In genomic region chr7:132072873-132073272, GRCh38 we compare ENCODE assay signal across 17 cellular contexts.
"Had no signal": no experiment of that assay in that cellular context is flagged by ENCODE, and none has a peak within 500 bp of the region (broad histone marks: within the 10 kb centered on the region; RNA-seq: fewer than 3 reads in every experiment).

No MANE protein-coding gene starts in this region.

- ATAC-seq: activated CD8-positive, alpha-beta memory T cell treated with anti-CD3 and anti-CD28 coated beads, Interleukin-2, amount 10 ng/mL, durations not matched to agents 7 days and 5 days; mucosa of descending colon; naive thymus-derived CD4-positive, alpha-beta T cell; T-cell had no signal

- H3K27ac Mint-ChIP-seq: activated CD8-positive, alpha-beta memory T cell treated with anti-CD3 and anti-CD28 coated beads, Interleukin-2, amount 10 ng/mL, durations not matched to agents 7 days and 5 days; activated T-cell treated with anti-CD3 and anti-CD28 coated beads, Interleukin-2, amount 50 U/mL, for 24 hours; T-cell had no signal

- DNase-seq: activated CD4-positive, CD25-positive, alpha-beta regulatory T cell treated with anti-CD3 and anti-CD28 coated beads, Interleukin-2, amount 50 U/mL, for 72 hours; activated naive CD4-positive, alpha-beta T cell treated with anti-CD3 and anti-CD28 coated beads, Interleukin-2, amount 50 U/mL, for 16 hours; activated T-cell treated with anti-CD3 and anti-CD28 coated beads, Interleukin-2, amount 50 U/mL, for 24 hours; hippocampal formation; kidney; left ventricle myocardium inferior; mucosa of descending colon; naive thymus-derived CD4-positive, alpha-beta T cell; nucleus accumbens; posterior cingulate gyrus; stimulated activated CD4-positive, alpha-beta T cell treated with anti-CD3 and anti-CD28 coated beads, Interleukin-2, amount 100 ng/mL, for 48 hours; stimulated activated naive CD4-positive, alpha-beta T cell; T-cell; T-helper 9 cell had no signal

- H3K4me1 ChIP-seq: adrenal gland, right atrium auricular region had no signal

- H3K9me3 Mint-ChIP-seq: activated T-cell treated with anti-CD3 and anti-CD28 coated beads, Interleukin-2, amount 50 U/mL, for 24 hours; T-cell had no signal

- H3K4me3 Mint-ChIP-seq: activated CD8-positive, alpha-beta memory T cell treated with anti-CD3 and anti-CD28 coated beads, Interleukin-2, amount 10 ng/mL, durations not matched to agents 7 days and 5 days; activated T-cell treated with anti-CD3 and anti-CD28 coated beads, Interleukin-2, amount 50 U/mL, for 24 hours; naive thymus-derived CD4-positive, alpha-beta T cell; T-cell had no signal

- H3K36me3 Mint-ChIP-seq: activated CD8-positive, alpha-beta memory T cell treated with anti-CD3 and anti-CD28 coated beads, Interleukin-2, amount 10 ng/mL, durations not matched to agents 7 days and 5 days; naive thymus-derived CD4-positive, alpha-beta T cell; T-cell had no signal

- H3K4me1 Mint-ChIP-seq: activated CD8-positive, alpha-beta memory T cell treated with anti-CD3 and anti-CD28 coated beads, Interleukin-2, amount 10 ng/mL, durations not matched to agents 7 days and 5 days; naive thymus-derived CD4-positive, alpha-beta T cell; T-cell had no signal

- H3K36me3 ChIP-seq: adrenal gland, left ventricle myocardium inferior, right atrium auricular region had no signal

- H3K4me3 ChIP-seq: adrenal gland, left ventricle myocardium inferior, mucosa of descending colon, right atrium auricular region had no signal

- H3K27ac ChIP-seq: adrenal gland, left ventricle myocardium inferior, right atrium auricular region had no signal

- H3K27me3 ChIP-seq: right atrium auricular region had no signal

- H3K9me3 ChIP-seq: adrenal gland, left ventricle myocardium inferior, mucosa of descending colon, right atrium auricular region had no signal
